17 cellular contexts compared by ENCODE assay signal in genomic region chr15:58830556-58830955, GRCh38. TPM values are rescaled to one million over a fixed set of nuclear protein-coding genes. Genes with fewer than 3 reads are reported as not detected.
DNase-seq lines count a peak whose midpoint lies in the region; ATAC-seq and TF ChIP-seq lines count a peak whose summit lies in the region.
"Had no signal": no experiment of that assay in that cellular context is flagged by ENCODE, and none has a peak within 500 bp of the region (broad histone marks: within the 10 kb centered on the region; RNA-seq: fewer than 3 reads in every experiment).

No MANE protein-coding gene starts in this region.

- no peaks in the 10 kb centered on the region for H3F3A ChIP-seq in PC-3 (ENCODE audit: low read length, unreplicated experiment)

- H3K4me3 ChIP-seq in PC-3 (ENCODE audit: low read length): no peak overlapping the region

- no peaks in the 10 kb centered on the region for H3K9me3 ChIP-seq in PC-3 (ENCODE audit: low read length)

- H3K27ac ChIP-seq in PC-3 (ENCODE audit: low read length): no peak overlapping the region

- intact Hi-C loops in left cardiac atrium (cut with DNase I) (no loop called here), PC-3 (cut with micrococcal nuclease) (no loop called here)

- BruUV-seq in PC-3 (replicated peaks; lab: Mats Ljungman, UMichigan): no TSS peak

- DNase-seq in AG09319 (ENCODE audit: extremely low read depth, low read depth) (peak; percentile 7), WTC11 (ENCODE audit: low spot score) (no peak), fibroblast of peridontal ligament (ENCODE audit: extremely low read depth) (peak; percentile 20), putamen (ENCODE audit: low spot score) (peak; percentile 19), left cardiac atrium (no peak), SKM-1 treated with dmso at 0.1 percent for 144 hours (lab: John Stamatoyannopoulos, UW; ENCODE audit: unreplicated experiment) (no peak), PC-3 (no peak)
- DNase-seq in effector CD4-positive, alpha-beta T cell: no peak
- DNase-seq: EL, HFFc6, KG1, NCI-H1436, NCI-H2081, NCI-H510A treated with DMSO at 0.1 percent for 48 hours, NCI-H82 had no signal

- H3K27me3 Mint-ChIP-seq in WTC11 (ENCODE audit: low read depth): no peaks in the 10 kb centered on the region

- H3K9ac ChIP-seq in PC-3 (ENCODE audit: low read length): no peak overlapping the region

- ATAC-seq in WTC11 (no peak), left cardiac atrium (no peak), PC-3 (no peak)
- ATAC-seq: Panc1, Right ventricle myocardium inferior had no signal

- no peak overlapping the region for H3K4me3 Mint-ChIP-seq in WTC11
- H3K4me3 Mint-ChIP-seq: HFFc6 had no signal

- no peak overlapping the region for H2AFZ ChIP-seq in PC-3 (ENCODE audit: low read length)

- no peaks in the 10 kb centered on the region for H4K20me1 ChIP-seq in PC-3 (ENCODE audit: low read length)

- CTCF ChIA-PET in WTC11 (lab: Charles Lee): interaction anchor here (1.0 kb wide), 1 partner anchor 21 kb away, joined by 5 read pairs; no protein-coding TSS in a partner anchor
- CTCF ChIA-PET in PC-3 (lab: Charles Lee): no interaction called here

- no peaks in the 10 kb centered on the region for H3K4me1 ChIP-seq in PC-3 (ENCODE audit: insufficient read depth, low read length)

- TF ChIP-seq CTCF in AG09319 (IDR thresholded peaks at IDR 0.05; ENCODE audit: low read depth, low read length) (no peak), WTC11 (IDR thresholded peaks at IDR 0.05) (no peak), PC-3 (conservative IDR thresholded peaks at IDR 0.05; ENCODE audit: low read depth, low read length) (no peak)

- H3K9me2 ChIP-seq in PC-3 (replicated peaks; ENCODE audit: low read length): no peaks in the 10 kb centered on the region

- H3K4me1 Mint-ChIP-seq in WTC11: peaks cover 28% of the 10 kb centered on the region

- peaks cover 15% of the 10 kb centered on the region for H3K36me3 Mint-ChIP-seq in WTC11

- peak overlapping the region; percentile 57; the same call in 1 of the 2 replicates for H3K27ac Mint-ChIP-seq in WTC11
- H3K27ac Mint-ChIP-seq: HFFc6 had no signal

- H3K9me3 Mint-ChIP-seq in WTC11: peaks cover 8% of the 10 kb centered on the region
- H3K9me3 Mint-ChIP-seq: HFFc6 had no signal

- POLR2A ChIA-PET in WTC11 (lab: Charles Lee): no interaction called here
- POLR2A ChIA-PET in PC-3 (lab: Charles Lee; ENCODE audit: unreplicated experiment): no interaction called here

- H3K36me3 ChIP-seq in PC-3 (ENCODE audit: low read depth, low read length): no peaks in the 10 kb centered on the region

- H3K79me2 ChIP-seq in PC-3 (ENCODE audit: low read length): no peaks in the 10 kb centered on the region

- H3K27me3 ChIP-seq in PC-3 (ENCODE audit: low read length): no peaks in the 10 kb centered on the region

- H3K4me2 ChIP-seq in PC-3 (ENCODE audit: low read length): no peak overlapping the region

TF ChIP-seq in WTC11, 78 proteins besides CTCF, POLR2A, EP300 and RAD21:
- TF ChIP-seq ESRRA (CRISPR knock-in tag; IDR thresholded peaks at IDR 0.05; ENCODE audit: borderline replicate concordance) (no peak), TP53 (CRISPR knock-in tag; IDR thresholded peaks at IDR 0.05) (no peak), SOX15 (CRISPR knock-in tag; IDR thresholded peaks at IDR 0.05) (no peak), ELF4 (CRISPR knock-in tag; IDR thresholded peaks at IDR 0.05; ENCODE audit: low read depth) (no peak), E2F4 (CRISPR knock-in tag; IDR thresholded peaks at IDR 0.05; ENCODE audit: borderline replicate concordance, low read depth) (no peak), ZNF138 (CRISPR knock-in tag; conservative IDR thresholded peaks at IDR 0.05) (no peak), GRHL2 (CRISPR knock-in tag; IDR thresholded peaks at IDR 0.05; ENCODE audit: insufficient replicate concordance, severe bottlenecking) (no peak), CREM (CRISPR knock-in tag; IDR thresholded peaks at IDR 0.05) (no peak), MLX (CRISPR knock-in tag; IDR thresholded peaks at IDR 0.05) (no peak), FOXJ3 (CRISPR knock-in tag; IDR thresholded peaks at IDR 0.05; ENCODE audit: borderline replicate concordance) (no peak), ZNF512 (CRISPR knock-in tag; IDR thresholded peaks at IDR 0.05; ENCODE audit: borderline replicate concordance) (no peak), ZNF425 (CRISPR knock-in tag; conservative IDR thresholded peaks at IDR 0.05) (no peak), IRF2 (CRISPR knock-in tag; IDR thresholded peaks at IDR 0.05; ENCODE audit: borderline replicate concordance, low read depth) (no peak), OVOL2 (CRISPR knock-in tag; IDR thresholded peaks at IDR 0.05; ENCODE audit: borderline replicate concordance) (no peak), EMX1 (CRISPR knock-in tag; IDR thresholded peaks at IDR 0.05) (no peak)

RNA-seq across cellular contexts. Expression of gene MINDY2, which starts 59.5 kb away (rescaled TPM):
- 27.0 to 29.9 TPM (median 29.6 TPM) in 3 replicates for total RNA-seq in WTC11 (2021)
- 10 to 100 TPM; 28.7 to 35.5 TPM for total RNA-seq in left cardiac atrium
- total RNA-seq in PC-3 (2014; rRNA removed): 4.7 and 9.3 TPM in 2 replicates

Comparison
In these comparisons a context has a peak if more than half of its experiments do, and no peak if none do; other contexts are left out.
1. DNase-seq: peak in AG09319 (single experiment), fibroblast of peridontal ligament (single experiment) and putamen (single experiment); none in WTC11 (single experiment), left cardiac atrium (single experiment), SKM-1 treated with dmso at 0.1 percent for 144 hours (single experiment), effector CD4-positive, alpha-beta T cell (single experiment) and PC-3 (single experiment).